Comparison of ENCODE assay signal across 28 cellular contexts in genomic region chr4:19133315-19133714, GRCh38.
"Had no signal": no experiment of that assay in that cellular context is flagged by ENCODE, and none has a peak within 500 bp of the region (broad histone marks: within the 10 kb centered on the region; RNA-seq: fewer than 3 reads in every experiment).

No MANE protein-coding gene starts in this region.

- DNase-seq: colonic mucosa; cortex of kidney; dermis blood vessel endothelial cell; dorsolateral prefrontal cortex; effector CD4-positive, alpha-beta T cell; effector CD8-positive, alpha-beta T cell; effector memory CD4-positive, alpha-beta T cell; effector memory CD8-positive, alpha-beta T cell; endodermal cell; erythroblast; esophagus squamous epithelium; foreskin fibroblast; foreskin keratinocyte; foreskin melanocyte; gastrocnemius medialis; glutamatergic neuron; head of caudate nucleus; heart left ventricle; heart right ventricle had no signal

- H3K4me1 ChIP-seq: colonic mucosa, esophagus muscularis mucosa, esophagus squamous epithelium, foreskin keratinocyte, gastrocnemius medialis, gastroesophageal sphincter, heart left ventricle, heart right ventricle had no signal

- H3K9me3 ChIP-seq: colonic mucosa, esophagus muscularis mucosa, esophagus squamous epithelium, gastrocnemius medialis, gastroesophageal sphincter, heart left ventricle had no signal

- H3K4me3 ChIP-seq: colonic mucosa, coronary artery, dorsolateral prefrontal cortex, esophagus muscularis mucosa, esophagus squamous epithelium, gastrocnemius medialis, gastroesophageal sphincter, heart left ventricle, heart right ventricle had no signal

- ATAC-seq: effector memory CD8-positive, alpha-beta T cell; esophagus mucosa; foreskin keratinocyte; gastrocnemius medialis; gastroesophageal sphincter; heart left ventricle; heart right ventricle had no signal

- H3K36me3 ChIP-seq: colonic mucosa, esophagus muscularis mucosa, esophagus squamous epithelium, gastrocnemius medialis, gastroesophageal sphincter, heart left ventricle, heart right ventricle had no signal

- FAIRE-seq: colon, endometrium, endothelial cell of umbilical vein, frontal cortex had no signal

- H3K27ac ChIP-seq: colonic mucosa, coronary artery, dorsolateral prefrontal cortex, epithelial cell of prostate, esophagus muscularis mucosa, esophagus squamous epithelium, foreskin keratinocyte, gastrocnemius medialis, gastroesophageal sphincter, heart left ventricle, heart right ventricle had no signal

- H3K27me3 ChIP-seq: colonic mucosa, dorsolateral prefrontal cortex, esophagus muscularis mucosa, esophagus squamous epithelium, foreskin keratinocyte, gastrocnemius medialis, gastroesophageal sphincter, heart left ventricle, heart right ventricle had no signal
